2 cellular contexts compared by ENCODE assay signal in the genomic region with DNA sequence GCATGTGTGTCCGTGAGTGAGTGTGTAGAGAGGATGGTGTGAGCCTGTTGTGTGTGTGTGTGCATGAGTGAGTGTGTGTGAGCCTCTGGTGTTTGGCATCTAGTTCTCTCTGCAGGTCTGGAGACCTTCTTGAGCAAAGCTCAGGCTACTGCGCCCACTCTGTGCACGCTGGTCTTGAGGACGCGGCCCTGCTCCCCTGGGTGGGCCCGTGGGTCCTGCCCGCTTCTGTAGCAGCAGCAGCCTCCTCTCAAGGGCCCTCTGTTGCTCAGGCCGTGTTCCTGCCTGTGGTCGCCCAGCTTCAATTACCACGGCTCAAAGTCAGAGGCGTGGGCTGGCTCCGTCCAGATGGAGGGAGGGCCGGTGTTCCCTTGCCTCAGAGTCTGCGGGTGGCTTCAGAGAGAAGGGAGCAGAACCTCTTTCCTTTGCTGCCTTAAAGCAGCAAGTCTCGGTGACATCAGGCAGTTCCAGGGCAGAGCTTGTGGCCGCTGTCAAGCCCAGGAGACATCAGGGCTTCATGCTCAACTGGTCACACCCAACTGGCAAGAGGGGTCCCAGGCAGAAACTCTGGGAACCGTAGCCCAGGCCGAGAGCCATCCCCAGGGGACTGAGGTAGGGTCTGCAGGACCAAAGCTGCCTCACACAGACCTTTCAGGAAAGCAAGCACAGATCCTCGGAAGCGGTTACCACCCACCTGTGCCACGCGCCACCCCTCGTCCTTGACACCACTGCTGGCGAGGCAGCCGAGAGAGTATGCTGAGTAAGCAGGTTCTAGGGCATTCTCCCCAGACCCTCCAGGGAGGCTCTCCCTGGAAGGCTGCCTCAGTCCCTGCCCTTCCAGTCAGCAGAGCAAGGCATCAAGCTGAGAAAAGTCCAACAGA.
TF ChIP-seq lines count a peak whose summit lies in the region.

No MANE protein-coding gene starts in this region.

TF ChIP-seq in K562, 482 proteins besides CTCF, POLR2A, EP300 and RAD21:
- TF ChIP-seq, protein P1, sequence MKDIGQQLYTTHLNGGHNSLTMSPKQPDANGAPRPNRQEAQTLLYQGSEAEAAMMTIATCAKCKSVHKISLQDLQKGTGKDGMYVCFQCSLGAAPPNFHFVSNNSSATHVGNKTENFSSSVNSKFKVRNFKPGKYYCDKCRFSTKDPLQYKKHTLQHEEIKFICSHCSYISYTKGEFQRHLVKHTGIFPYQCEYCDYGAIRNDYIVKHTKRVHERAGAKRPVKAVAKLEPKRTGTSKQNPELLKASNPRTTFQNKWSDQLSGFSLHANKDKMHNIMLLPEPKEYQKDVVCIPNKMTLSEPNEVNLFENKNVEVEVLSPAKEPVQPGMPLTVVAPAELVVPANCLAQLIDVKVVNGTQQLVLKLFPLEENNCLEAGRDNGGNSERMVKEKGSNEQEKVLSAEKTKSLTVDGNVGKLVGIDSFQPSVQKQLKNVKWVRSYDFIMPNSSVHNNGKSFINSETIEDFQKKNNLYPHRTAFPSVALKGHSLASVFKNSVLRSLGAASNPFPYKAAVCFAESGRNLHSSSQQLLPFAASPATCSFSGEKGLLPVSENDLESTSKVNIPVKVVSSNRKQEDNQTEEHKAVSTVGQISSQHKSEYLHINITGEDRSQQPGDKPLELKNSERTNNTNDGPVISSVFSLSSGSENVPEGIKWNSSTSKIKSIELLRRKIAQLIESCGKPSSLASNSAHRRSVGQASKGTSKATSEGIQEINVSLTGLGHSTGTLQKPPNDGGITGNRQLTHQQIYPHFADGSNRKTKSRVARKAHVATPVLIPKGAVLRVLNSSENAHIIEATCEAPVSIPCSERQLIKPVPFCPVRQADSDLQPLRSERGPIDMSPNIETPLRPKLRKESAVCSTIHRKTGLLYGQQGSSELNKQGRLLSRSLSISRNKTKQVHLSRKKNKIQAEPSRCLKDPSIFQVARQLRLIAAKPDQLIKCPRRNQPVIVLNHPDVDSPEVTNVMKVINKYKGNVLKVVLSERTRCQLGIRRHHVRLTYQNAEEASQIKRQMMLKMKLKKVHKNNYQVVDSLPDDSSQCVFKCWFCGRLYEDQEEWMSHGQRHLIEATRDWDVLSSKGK (CRISPR knock-in tag; IDR thresholded peaks at IDR 0.05): no peak
- TF ChIP-seq C11orf30 (IDR thresholded peaks at IDR 0.05; ENCODE audit: low read depth) (peak; percentile 38), HSF4 (CRISPR knock-in tag; IDR thresholded peaks at IDR 0.05; ENCODE audit: borderline replicate concordance) (no peak), ZNF316 (IDR thresholded peaks at IDR 0.05) (peak; percentile 52; the same call in 1 of the 2 replicates)
- TF ChIP-seq, protein P2, sequence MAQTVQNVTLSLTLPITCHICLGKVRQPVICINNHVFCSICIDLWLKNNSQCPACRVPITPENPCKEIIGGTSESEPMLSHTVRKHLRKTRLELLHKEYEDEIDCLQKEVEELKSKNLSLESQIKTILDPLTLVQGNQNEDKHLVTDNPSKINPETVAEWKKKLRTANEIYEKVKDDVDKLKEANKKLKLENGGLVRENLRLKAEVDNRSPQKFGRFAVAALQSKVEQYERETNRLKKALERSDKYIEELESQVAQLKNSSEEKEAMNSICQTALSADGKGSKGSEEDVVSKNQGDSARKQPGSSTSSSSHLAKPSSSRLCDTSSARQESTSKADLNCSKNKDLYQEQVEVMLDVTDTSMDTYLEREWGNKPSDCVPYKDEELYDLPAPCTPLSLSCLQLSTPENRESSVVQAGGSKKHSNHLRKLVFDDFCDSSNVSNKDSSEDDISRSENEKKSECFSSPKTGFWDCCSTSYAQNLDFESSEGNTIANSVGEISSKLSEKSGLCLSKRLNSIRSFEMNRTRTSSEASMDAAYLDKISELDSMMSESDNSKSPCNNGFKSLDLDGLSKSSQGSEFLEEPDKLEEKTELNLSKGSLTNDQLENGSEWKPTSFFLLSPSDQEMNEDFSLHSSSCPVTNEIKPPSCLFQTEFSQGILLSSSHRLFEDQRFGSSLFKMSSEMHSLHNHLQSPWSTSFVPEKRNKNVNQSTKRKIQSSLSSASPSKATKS (CRISPR knock-in tag; IDR thresholded peaks at IDR 0.05): no peak

TF ChIP-seq in GM23338, 12 proteins besides CTCF, POLR2A, EP300 and RAD21 (continued from another document):
- no peak for TF ChIP-seq EZH2phosphoT487 (IDR thresholded peaks at IDR 0.05; ENCODE audit: unreplicated experiment)
